Comparison of ENCODE assay signal across 18 cellular contexts in the genomic region with DNA sequence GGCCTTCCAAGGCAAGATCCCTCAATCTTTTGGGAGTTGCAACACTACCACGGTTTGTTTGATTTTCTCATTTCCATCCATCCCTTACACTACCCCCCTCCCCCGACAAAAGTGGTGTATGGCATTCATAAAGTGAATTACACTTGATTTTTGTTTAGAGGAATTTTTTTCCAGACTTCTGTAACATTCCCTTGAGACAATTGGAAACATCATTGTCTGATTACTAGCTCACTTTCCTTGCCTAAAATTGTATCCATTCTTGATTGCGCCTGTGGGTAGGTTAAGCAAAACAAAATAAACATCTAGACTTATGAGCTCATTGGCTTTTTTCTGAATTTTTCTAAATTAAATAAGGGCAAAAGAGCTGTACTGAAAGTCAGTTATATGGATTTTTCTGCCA. TPM values are rescaled to one million over a fixed set of nuclear protein-coding genes. Genes with fewer than 3 reads are reported as not detected.
"Had no signal": no experiment of that assay in that cellular context is flagged by ENCODE, and none has a peak within 500 bp of the region (broad histone marks: within the 10 kb centered on the region; RNA-seq: fewer than 3 reads in every experiment).

No MANE protein-coding gene starts in this region.

- H3K27ac Mint-ChIP-seq: activated B cell treated with CpG ODN at 0.5 μM for 24 hours; activated CD4-positive, alpha-beta T cell treated with anti-CD3 and anti-CD28 coated beads, Interleukin-2, amount 10 ng/mL, durations not matched to agents 24 days and 14 days; activated CD8-positive, alpha-beta T cell treated with anti-CD3 and anti-CD28 coated beads for 36 hours; activated naive CD8-positive, alpha-beta T cell treated with anti-CD3 and anti-CD28 coated beads, Interleukin-2, amount 10 ng/mL, durations not matched to agents 7 days and 5 days; activated T-helper 17 cell treated with anti-CD3 and anti-CD28 coated beads, Interleukin-2, amount 50 U/mL, for 72 hours; naive thymus-derived CD4-positive, alpha-beta T cell had no signal

- H3K4me1 ChIP-seq: colonic mucosa had no signal

- H3K27ac ChIP-seq: brain microvascular endothelial cell, colonic mucosa, uterus had no signal

- ATAC-seq: activated CD8-positive, alpha-beta T cell treated with anti-CD3 and anti-CD28 coated beads for 36 hours; activated T-helper 17 cell treated with anti-CD3 and anti-CD28 coated beads, Interleukin-2, amount 50 U/mL, for 72 hours; left cardiac atrium; naive thymus-derived CD4-positive, alpha-beta T cell; stimulated activated naive CD8-positive, alpha-beta T cell treated with anti-CD3 and anti-CD28 coated beads, Interleukin-15, Interleukin-2, amounts not matched to agents 100 U/mL and 50 U/mL, for 24 hours had no signal

- H3K4me3 Mint-ChIP-seq: activated B cell treated with CpG ODN at 0.5 μM for 24 hours; activated CD4-positive, alpha-beta T cell treated with anti-CD3 and anti-CD28 coated beads, Interleukin-2, amount 10 ng/mL, durations not matched to agents 24 days and 14 days; activated CD8-positive, alpha-beta T cell treated with anti-CD3 and anti-CD28 coated beads for 36 hours; activated naive CD8-positive, alpha-beta T cell treated with anti-CD3 and anti-CD28 coated beads, Interleukin-2, amount 10 ng/mL, durations not matched to agents 7 days and 5 days; activated T-helper 17 cell treated with anti-CD3 and anti-CD28 coated beads, Interleukin-2, amount 50 U/mL, for 72 hours; naive thymus-derived CD4-positive, alpha-beta T cell had no signal

- H3K9me3 Mint-ChIP-seq: activated B cell treated with CpG ODN at 0.5 μM for 24 hours; activated CD4-positive, alpha-beta T cell treated with anti-CD3 and anti-CD28 coated beads, Interleukin-2, amount 10 ng/mL, durations not matched to agents 24 days and 14 days; activated CD8-positive, alpha-beta T cell treated with anti-CD3 and anti-CD28 coated beads for 36 hours; activated naive CD8-positive, alpha-beta T cell treated with anti-CD3 and anti-CD28 coated beads, Interleukin-2, amount 10 ng/mL, durations not matched to agents 7 days and 5 days; activated T-helper 17 cell treated with anti-CD3 and anti-CD28 coated beads, Interleukin-2, amount 50 U/mL, for 72 hours had no signal

- H3K36me3 Mint-ChIP-seq: activated naive CD8-positive, alpha-beta T cell treated with anti-CD3 and anti-CD28 coated beads, Interleukin-2, amount 10 ng/mL, durations not matched to agents 7 days and 5 days; naive thymus-derived CD4-positive, alpha-beta T cell had no signal

- H3K36me3 ChIP-seq: brain microvascular endothelial cell, colonic mucosa, tibial nerve, uterus had no signal

- DNase-seq: activated B cell treated with CpG ODN at 0.5 μM for 24 hours; activated CD4-positive, alpha-beta T cell treated with anti-CD3 and anti-CD28 coated beads, Interleukin-2, amount 10 ng/mL, durations not matched to agents 24 days and 14 days; activated CD8-positive, alpha-beta T cell treated with anti-CD3 and anti-CD28 coated beads for 36 hours; activated naive CD4-positive, alpha-beta T cell; activated naive CD8-positive, alpha-beta T cell treated with anti-CD3 and anti-CD28 coated beads, Interleukin-2, amount 10 ng/mL, durations not matched to agents 7 days and 5 days; activated T-cell treated with anti-CD3 and anti-CD28 coated beads, Interleukin-2, amount 50 U/mL, for 1 hour; brain microvascular endothelial cell; central memory CD4-positive, alpha-beta T cell; colonic mucosa; erythroblast; left cardiac atrium; mesenchymal stem cell; naive thymus-derived CD4-positive, alpha-beta T cell; nucleus accumbens; stimulated activated naive CD8-positive, alpha-beta T cell treated with anti-CD3 and anti-CD28 coated beads, Interleukin-15, Interleukin-2, amounts not matched to agents 100 U/mL and 50 U/mL, for 24 hours; uterus had no signal

- H3K4me1 Mint-ChIP-seq: activated T-helper 17 cell treated with anti-CD3 and anti-CD28 coated beads, Interleukin-2, amount 50 U/mL, for 72 hours had no signal

- H3K9me3 ChIP-seq: colonic mucosa, tibial nerve, uterus had no signal

- H3K4me3 ChIP-seq: colonic mucosa, tibial nerve, uterus had no signal

RNA-seq across cellular contexts. Expression of gene GPC3, which starts 3.5 kb away (rescaled TPM):
- total RNA-seq: activated B cell treated with CpG ODN at 0.5 μM for 24 hours had no signal
